ENCODE assay signal across 26 cellular contexts in the genomic region with DNA sequence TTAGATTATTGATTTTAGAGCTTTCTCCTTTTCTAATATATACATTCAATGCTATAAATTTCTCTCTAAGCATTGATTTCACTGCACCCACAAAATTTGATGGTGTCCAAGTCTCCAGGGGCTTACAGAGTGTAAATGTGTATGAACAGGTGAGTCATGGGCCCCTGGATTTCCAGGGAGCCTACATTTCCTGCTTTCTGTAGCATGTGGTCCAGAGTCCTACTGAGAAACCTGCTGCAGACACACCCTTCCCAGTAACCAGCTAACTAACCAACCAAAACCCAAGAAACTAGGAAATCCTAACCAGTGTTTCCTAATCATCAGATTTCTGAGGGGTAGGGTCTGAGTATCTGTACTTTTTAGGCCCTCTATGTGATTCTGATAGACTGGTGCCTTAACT. TPM values are rescaled to one million over a fixed set of nuclear protein-coding genes. Genes with fewer than 3 reads are reported as not detected.
A peak's percentile ranks its signal among the peaks of the same experiment; 100 is the strongest.
DNase-seq lines count a peak whose midpoint lies in the region; FAIRE-seq and TF ChIP-seq lines count a peak whose summit lies in the region.
"Had no signal": no experiment of that assay in that cellular context is flagged by ENCODE, and none has a peak within 500 bp of the region (broad histone marks: within the 10 kb centered on the region; RNA-seq: fewer than 3 reads in every experiment).

No MANE protein-coding gene starts in this region.

- no peaks in the 10 kb centered on the region for H4K20me1 ChIP-seq in keratinocyte (ENCODE audit: control insufficient read depth, extremely low read depth, insufficient read depth, low read length)

- H3K9ac ChIP-seq in colonic mucosa (ENCODE audit: low read depth in 2 of 2, low read length in 2 of 2) (no peak overlapping the region), keratinocyte (ENCODE audit: control insufficient read depth, extremely low read depth, insufficient read depth, low read length) (no peak overlapping the region)
- H3K9ac ChIP-seq: KMS-11 had no signal

- FAIRE-seq in keratinocyte (lab: Jason Lieb, UNC): peak; percentile 13
- FAIRE-seq: H54 had no signal

- peaks cover 2% of the 10 kb centered on the region for H3K36me3 Mint-ChIP-seq in activated T-helper 1 cell treated with anti-CD3 and anti-CD28 coated beads, Interleukin-12 subunit alpha, Interleukin-12 subunit beta, Interleukin-2, Interleukin-4 antibody, amounts not matched to agents 30 ng/mL and 10 ng/mL and 1 ng/mL, durations not matched to agents 14 hours and 24 hours and 36 hours (ENCODE audit: low read depth)
- H3K36me3 Mint-ChIP-seq: CD8-positive, alpha-beta T cell; IgD-negative memory B cell had no signal

- peaks cover 7% of the 10 kb centered on the region for H3K4me1 Mint-ChIP-seq in activated T-helper 1 cell treated with anti-CD3 and anti-CD28 coated beads, Interleukin-12 subunit alpha, Interleukin-12 subunit beta, Interleukin-2, Interleukin-4 antibody, amounts not matched to agents 30 ng/mL and 10 ng/mL and 1 ng/mL, durations not matched to agents 14 hours and 24 hours and 36 hours (ENCODE audit: low read depth)
- H3K4me1 Mint-ChIP-seq: B cell had no signal

- TF ChIP-seq CTCF in colonic mucosa (IDR thresholded peaks at IDR 0.05) (no peak), keratinocyte (optimal IDR thresholded peaks at IDR 0.05 in 1 of 3, IDR thresholded peaks at IDR 0.05 in 1 of 3, conservative IDR thresholded peaks at IDR 0.05 in 1 of 3; ENCODE audit: extremely low read depth in 1 of 3, insufficient read depth in 2 of 3, low read length in 3 of 3) (no peak), transverse colon (IDR thresholded peaks at IDR 0.05) (no peak), tibial artery (IDR thresholded peaks at IDR 0.05) (no peak)

- in situ Hi-C loops in transverse colon (cut with MboI; ENCODE audit: low pct_ligation_motif_present in 1 of 4, low pct_unique_long_range_greater_than_20kb in 1 of 4, low sequenced_read_pairs in 3 of 4): no loop called here

- H3K9me3 ChIP-seq in colonic mucosa: no peaks in the 10 kb centered on the region
- no peaks in the 10 kb centered on the region for H3K9me3 ChIP-seq in keratinocyte (ENCODE audit: control insufficient read depth, low read depth, low read length)
- no peaks in the 10 kb centered on the region for H3K9me3 ChIP-seq in transverse colon
- no peaks in the 10 kb centered on the region for H3K9me3 ChIP-seq in tibial artery
- H3K9me3 ChIP-seq: Caco-2 had no signal

- H2AFZ ChIP-seq in keratinocyte (ENCODE audit: control insufficient read depth, low read length): no peak overlapping the region

- H3K9me1 ChIP-seq in keratinocyte (ENCODE audit: control insufficient read depth, extremely low read depth, insufficient read depth, low read length): no peaks in the 10 kb centered on the region

- intact Hi-C loops in colonic mucosa (cut with DNase I) (no loop called here), transverse colon (cut with DNase I; ENCODE audit: low total_unique reads) (no loop called here), tibial artery (cut with DNase I; ENCODE audit: low total_unique reads) (no loop called here)
- intact Hi-C loops in activated T-helper 1 cell treated with anti-CD3 and anti-CD28 coated beads, Interleukin-12 subunit alpha, Interleukin-12 subunit beta, Interleukin-2, Interleukin-4 antibody, amounts not matched to agents 30 ng/mL and 10 ng/mL and 1 ng/mL, durations not matched to agents 14 hours and 24 hours and 36 hours (cut with micrococcal nuclease): no loop called here

- no peak overlapping the region for H3K27ac Mint-ChIP-seq in activated T-helper 1 cell treated with anti-CD3 and anti-CD28 coated beads, Interleukin-12 subunit alpha, Interleukin-12 subunit beta, Interleukin-2, Interleukin-4 antibody, amounts not matched to agents 30 ng/mL and 10 ng/mL and 1 ng/mL, durations not matched to agents 14 hours and 24 hours and 36 hours
- H3K27ac Mint-ChIP-seq: B cell; CD8-positive, alpha-beta T cell; IgD-negative memory B cell had no signal

- H3K4me2 ChIP-seq in keratinocyte (ENCODE audit: control insufficient read depth, extremely low read depth, insufficient read depth, low read depth, low read length): no peak overlapping the region
- H3K4me2 ChIP-seq: KMS-11 had no signal

- no peak for TF ChIP-seq EP300 in transverse colon (IDR thresholded peaks at IDR 0.05; ENCODE audit: low read depth)

- dilution Hi-C loops in keratinocyte (cut with MboI; ENCODE audit: extremely low pct_ligation_motif_present, low sequenced_read_pairs): no loop called here

- no peak overlapping the region for H3K4me3 Mint-ChIP-seq in activated T-helper 1 cell treated with anti-CD3 and anti-CD28 coated beads, Interleukin-12 subunit alpha, Interleukin-12 subunit beta, Interleukin-2, Interleukin-4 antibody, amounts not matched to agents 30 ng/mL and 10 ng/mL and 1 ng/mL, durations not matched to agents 14 hours and 24 hours and 36 hours
- H3K4me3 Mint-ChIP-seq: B cell; CD8-positive, alpha-beta T cell; IgD-negative memory B cell had no signal

- peaks cover 4% of the 10 kb centered on the region for H3K9me3 Mint-ChIP-seq in activated T-helper 1 cell treated with anti-CD3 and anti-CD28 coated beads, Interleukin-12 subunit alpha, Interleukin-12 subunit beta, Interleukin-2, Interleukin-4 antibody, amounts not matched to agents 30 ng/mL and 10 ng/mL and 1 ng/mL, durations not matched to agents 14 hours and 24 hours and 36 hours
- H3K9me3 Mint-ChIP-seq: CD8-positive, alpha-beta T cell had no signal

- H3K27me3 ChIP-seq in colonic mucosa (no peaks in the 10 kb centered on the region), keratinocyte (ENCODE audit: control insufficient read depth, extremely low read depth, insufficient read depth, low read length) (no peaks in the 10 kb centered on the region), transverse colon (no peaks in the 10 kb centered on the region), tibial artery (no peaks in the 10 kb centered on the region)

- H3K79me2 ChIP-seq in keratinocyte (ENCODE audit: control insufficient read depth, insufficient read depth, low read length): no peaks in the 10 kb centered on the region

- H3K27ac ChIP-seq in colonic mucosa (no peak overlapping the region), keratinocyte (ENCODE audit: control insufficient read depth, insufficient read depth, low read length) (no peak overlapping the region), transverse colon (no peak overlapping the region), tibial artery (no peak overlapping the region)
- H3K27ac ChIP-seq: 22Rv1, C4-2B, KMS-11, RWPE1 had no signal

- DNase-seq in DMS53 (lab: John Stamatoyannopoulos, UW): peak; percentile 7
- DNase-seq in DMS53 treated with DMSO at 0.1 percent for 48 hours (lab: John Stamatoyannopoulos, UW; ENCODE audit: unreplicated experiment): no peak
- peak; percentile 24 for DNase-seq in colonic mucosa
- no peak for DNase-seq in keratinocyte (ENCODE audit: low read depth, low spot score)
- peak; percentile 18 for DNase-seq in transverse colon
- DNase-seq in activated CD8-positive, alpha-beta memory T cell treated with anti-CD3 and anti-CD28 coated beads, Interleukin-2, amount 50 U/mL, for 4 hours: no peak
- no peak for DNase-seq in activated T-helper 1 cell treated with anti-CD3 and anti-CD28 coated beads, Interleukin-12 subunit alpha, Interleukin-12 subunit beta, Interleukin-2, Interleukin-4 antibody, amounts not matched to agents 30 ng/mL and 10 ng/mL and 1 ng/mL, durations not matched to agents 14 hours and 24 hours and 36 hours (ENCODE audit: low spot score)
- DNase-seq in tibial artery: no peak
- DNase-seq: Caco-2; CD8-positive, alpha-beta T cell; DMS 273 treated with DMSO at 0.1 percent for 48 hours; DND-41; NCI-H1092; NCI-H1417 treated with DMSO at 0.1 percent for 48 hours; NCI-H1694 treated with DMSO at 0.1 percent for 48 hours; NCI-H2081; NCI-H2227 treated with DMSO at 0.1 percent for 48 hours; NCI-H526 treated with DMSO at 0.1 percent for 48 hours; SHP77 had no signal

- TF ChIP-seq POLR2A in transverse colon (IDR thresholded peaks at IDR 0.05): no peak

- H3K4me1 ChIP-seq in colonic mucosa (no peaks in the 10 kb centered on the region), keratinocyte (ENCODE audit: control insufficient read depth, extremely low read depth, insufficient read depth, low read length) (peaks cover 15% of the 10 kb centered on the region), transverse colon (no peaks in the 10 kb centered on the region), tibial artery (peaks cover 0 to 6% (median 2%) of the 10 kb centered on the region in 4 donors)

- peaks cover 3% of the 10 kb centered on the region for H3K27me3 Mint-ChIP-seq in activated T-helper 1 cell treated with anti-CD3 and anti-CD28 coated beads, Interleukin-12 subunit alpha, Interleukin-12 subunit beta, Interleukin-2, Interleukin-4 antibody, amounts not matched to agents 30 ng/mL and 10 ng/mL and 1 ng/mL, durations not matched to agents 14 hours and 24 hours and 36 hours (ENCODE audit: insufficient read depth)

- H3K4me3 ChIP-seq in colonic mucosa (no peak overlapping the region), keratinocyte (ENCODE audit: control insufficient read depth in 2 of 3, extremely low read depth in 1 of 3, insufficient read depth in 2 of 3, low read depth in 1 of 3, low read length in 3 of 3) (no peak overlapping the region), transverse colon (no peak overlapping the region), tibial artery (no peak overlapping the region)

- H3K36me3 ChIP-seq in colonic mucosa (no peaks in the 10 kb centered on the region), keratinocyte (ENCODE audit: control insufficient read depth in 2 of 2, extremely low read depth in 1 of 2, insufficient read depth in 2 of 2, low read length in 2 of 2) (no peaks in the 10 kb centered on the region), transverse colon (no peaks in the 10 kb centered on the region), tibial artery (no peaks in the 10 kb centered on the region)

RNA-seq across cellular contexts. Expression of a gene that starts 39.5 kb away (rescaled TPM):
- total RNA-seq in colonic mucosa (10 to 100 TPM; 28.3 to 32.7 TPM), transverse colon (100 to 1,000 TPM in 1 of 4 donors, 10 to 100 TPM in 3; 34.5 to 125 (median 47.0) TPM)
- polyA plus RNA-seq in keratinocyte: 30.6 to 33.5 TPM (median 32.1 TPM) in 3 replicates
- 9.5 TPM for polyA plus RNA-seq in keratinocyte (2011; ENCODE audit: low read depth)
- 15.8 and 21.1 TPM in 2 replicates for polyA plus RNA-seq in keratinocyte (2011; cell fraction: cytosol; rRNA removed)
- polyA plus RNA-seq in keratinocyte (2011; cell fraction: nucleus; rRNA removed): 68.8 and 75.6 TPM in 2 replicates
- 17.3 and 21.0 TPM in 2 replicates for polyA plus RNA-seq in keratinocyte (2012; ENCODE audit: low replicate concordance)
- 47.9 to 95.9 TPM (median 87.9 TPM) in 3 replicates for polyA minus RNA-seq in keratinocyte
- 38.4 TPM for polyA minus RNA-seq in keratinocyte (2011; cell fraction: cytosol; rRNA and poly(A)+ RNA removed)
- 94.2 and 157 TPM in 2 replicates for polyA minus RNA-seq in keratinocyte (2011; cell fraction: nucleus; rRNA and poly(A)+ RNA removed)
- total RNA-seq in activated T-helper 1 cell treated with anti-CD3 and anti-CD28 coated beads, Interleukin-12 subunit alpha, Interleukin-12 subunit beta, Interleukin-2, Interleukin-4 antibody, amounts not matched to agents 30 ng/mL and 10 ng/mL and 1 ng/mL, durations not matched to agents 14 hours and 24 hours and 36 hours: 0.37 and 0.47 TPM in 2 replicates
- total RNA-seq: B cell had no signal

Comparison
In these comparisons a context has a peak if more than half of its experiments do, and no peak if none do; other contexts are left out.
1. DNase-seq: peak in DMS53 (single experiment), colonic mucosa (single experiment) and transverse colon (single experiment); none in DMS53 treated with DMSO at 0.1 percent for 48 hours (single experiment), keratinocyte (single experiment), activated CD8-positive, alpha-beta memory T cell treated with anti-CD3 and anti-CD28 coated beads, Interleukin-2, amount 50 U/mL, for 4 hours (single experiment), activated T-helper 1 cell treated with anti-CD3 and anti-CD28 coated beads, Interleukin-12 subunit alpha, Interleukin-12 subunit beta, Interleukin-2, Interleukin-4 antibody, amounts not matched to agents 30 ng/mL and 10 ng/mL and 1 ng/mL, durations not matched to agents 14 hours and 24 hours and 36 hours (single experiment) and tibial artery (0 of 2).
2. RNA of a gene that starts 39.5 kb away (total RNA-seq): 34.5 to 125 TPM in transverse colon and 28.3 to 32.7 TPM in colonic mucosa; 0.37 to 0.47 TPM in activated T-helper 1 cell treated with anti-CD3 and anti-CD28 coated beads, Interleukin-12 subunit alpha, Interleukin-12 subunit beta, Interleukin-2, Interleukin-4 antibody, amounts not matched to agents 30 ng/mL and 10 ng/mL and 1 ng/mL, durations not matched to agents 14 hours and 24 hours and 36 hours; every median in the first group is over 10 times any median in the second.